In genomic region chr1:174692313-174692712, GRCh38 we compare ENCODE assay signal across 14 cellular contexts.
DNase-seq lines count a peak whose midpoint lies in the region; TF ChIP-seq lines count a peak whose summit lies in the region.
"Had no signal": no experiment of that assay in that cellular context is flagged by ENCODE, and none has a peak within 500 bp of the region (broad histone marks: within the 10 kb centered on the region; RNA-seq: fewer than 3 reads in every experiment).

No MANE protein-coding gene starts in this region.

- intact Hi-C loops in mammary epithelial cell (cut with micrococcal nuclease): no loop called here
- intact Hi-C loops in activated CD4-positive, alpha-beta T cell treated with anti-CD3 and anti-CD28 coated beads, Interleukin-2, amount 10 ng/mL, durations not matched to agents 24 days and 14 days (cut with micrococcal nuclease): no loop called here
- intact Hi-C loops in spleen (cut with DNase I; ENCODE audit: low total_unique reads): no loop called here

- dilution Hi-C loops in mammary epithelial cell (cut with HindIII; ENCODE audit: low sequenced_read_pairs): no loop called here

- DNase-seq in BE2C (no peak), Kasumi-1 (lab: John Stamatoyannopoulos, UW) (peak; percentile 4 to 28), mammary epithelial cell (peak; percentile 5), kidney glomerular epithelial cell (lab: John Stamatoyannopoulos, UW) (peak; percentile 17), GDM1 (lab: John Stamatoyannopoulos, UW) (no peak), WERI-Rb-1 (no peak), spleen (no peak)
- no peak for DNase-seq in activated CD4-positive, alpha-beta T cell treated with anti-CD3 and anti-CD28 coated beads, Interleukin-2, amount 10 ng/mL, durations not matched to agents 24 days and 14 days
- DNase-seq: anterior cingulate cortex; CD4-positive, CD25-positive, alpha-beta regulatory T cell; Right ventricle myocardium superior had no signal

- no peak overlapping the region for H3K27ac Mint-ChIP-seq in activated CD4-positive, alpha-beta T cell treated with anti-CD3 and anti-CD28 coated beads, Interleukin-2, amount 10 ng/mL, durations not matched to agents 24 days and 14 days
- H3K27ac Mint-ChIP-seq: CD4-positive, CD25-positive, alpha-beta regulatory T cell; nephron had no signal

- H3K9me3 ChIP-seq in BE2C: no peaks in the 10 kb centered on the region
- no peaks in the 10 kb centered on the region for H3K9me3 ChIP-seq in mammary epithelial cell (replicated peaks; ENCODE audit: insufficient read depth, low read length)
- H3K9me3 ChIP-seq in WERI-Rb-1 (ENCODE audit: severe bottlenecking): no peaks in the 10 kb centered on the region
- H3K9me3 ChIP-seq in spleen: no peaks in the 10 kb centered on the region
- H3K9me3 ChIP-seq: vagina had no signal

- no peaks in the 10 kb centered on the region for H3K36me3 ChIP-seq in BE2C
- H3K36me3 ChIP-seq in mammary epithelial cell (ENCODE audit: insufficient read depth, low read length): no peaks in the 10 kb centered on the region
- H3K36me3 ChIP-seq in WERI-Rb-1: no peaks in the 10 kb centered on the region
- no peaks in the 10 kb centered on the region for H3K36me3 ChIP-seq in spleen
- H3K36me3 ChIP-seq: vagina had no signal

- no peak overlapping the region for H2AFZ ChIP-seq in mammary epithelial cell (ENCODE audit: low read depth, low read length)

- in situ Hi-C loops in mammary epithelial cell (cut with MboI; ENCODE audit: low sequenced_read_pairs in 2 of 2): no loop called here

- no peak overlapping the region for H3K4me2 ChIP-seq in mammary epithelial cell (ENCODE audit: insufficient read depth, low read depth, low read length)

- H3K4me3 ChIP-seq in BE2C (ENCODE audit: low read depth, low read length) (no peak overlapping the region), mammary epithelial cell (replicated peaks in 1 of 3; ENCODE audit: insufficient read depth in 1 of 3, low read depth in 2 of 3, low read length in 3 of 3) (no peak overlapping the region), WERI-Rb-1 (ENCODE audit: low read depth, low read length) (no peak overlapping the region), spleen (no peak overlapping the region)
- H3K4me3 ChIP-seq: vagina had no signal

- H3K27me3 Mint-ChIP-seq in activated CD4-positive, alpha-beta T cell treated with anti-CD3 and anti-CD28 coated beads, Interleukin-2, amount 10 ng/mL, durations not matched to agents 24 days and 14 days: no peaks in the 10 kb centered on the region
- H3K27me3 Mint-ChIP-seq: CD4-positive, CD25-positive, alpha-beta regulatory T cell had no signal

- H3K27ac ChIP-seq in mammary epithelial cell (ENCODE audit: insufficient read depth, low read depth, low read length) (no peak overlapping the region), WERI-Rb-1 (no peak overlapping the region), spleen (no peak overlapping the region)
- H3K27ac ChIP-seq: vagina, VCaP had no signal

- no peaks in the 10 kb centered on the region for H3K4me1 ChIP-seq in BE2C
- H3K4me1 ChIP-seq in mammary epithelial cell (ENCODE audit: insufficient read depth, low read length): no peaks in the 10 kb centered on the region
- H3K4me1 ChIP-seq in spleen: no peaks in the 10 kb centered on the region
- H3K4me1 ChIP-seq: vagina had no signal

- H3K9ac ChIP-seq in mammary epithelial cell (ENCODE audit: insufficient read depth, low read length): no peak overlapping the region

- H3K79me2 ChIP-seq in mammary epithelial cell (ENCODE audit: insufficient read depth, low read length): no peaks in the 10 kb centered on the region

- peaks cover 3% of the 10 kb centered on the region for H3K9me3 Mint-ChIP-seq in activated CD4-positive, alpha-beta T cell treated with anti-CD3 and anti-CD28 coated beads, Interleukin-2, amount 10 ng/mL, durations not matched to agents 24 days and 14 days

- H4K20me1 ChIP-seq in mammary epithelial cell (ENCODE audit: insufficient read depth, low read length): no peaks in the 10 kb centered on the region

- TF ChIP-seq CTCF in BE2C (IDR thresholded peaks at IDR 0.05; ENCODE audit: low read depth, low read length) (0 out of 2 replicates have a peak, but pooled peaks have one; percentile 12), mammary epithelial cell (conservative IDR thresholded peaks at IDR 0.05 in 1 of 2, IDR thresholded peaks at IDR 0.05 in 1 of 2; ENCODE audit: extremely low read depth in 1 of 2, insufficient read depth in 1 of 2, low read depth in 1 of 2, low read length in 2 of 2) (peak in 1 of 2 donors; percentile 12), WERI-Rb-1 (IDR thresholded peaks at IDR 0.05; ENCODE audit: low read depth, low read length) (no peak), spleen (IDR thresholded peaks at IDR 0.05 in 8 of 11, conservative IDR thresholded peaks at IDR 0.05 in 3 of 11) (no peak)

- H3K36me3 Mint-ChIP-seq in activated CD4-positive, alpha-beta T cell treated with anti-CD3 and anti-CD28 coated beads, Interleukin-2, amount 10 ng/mL, durations not matched to agents 24 days and 14 days (ENCODE audit: low read depth): no peaks in the 10 kb centered on the region

- H3K4me1 Mint-ChIP-seq in activated CD4-positive, alpha-beta T cell treated with anti-CD3 and anti-CD28 coated beads, Interleukin-2, amount 10 ng/mL, durations not matched to agents 24 days and 14 days: no peaks in the 10 kb centered on the region
- H3K4me1 Mint-ChIP-seq: nephron had no signal

- 89% methylated on average over 1 of the region's 1 CpG for WGBS in mammary epithelial cell (ENCODE audit: low coverage, missing lambda C conversion rate)
- 83 to 97% (median 88%) methylated on average over 1 of the region's 1 CpG for WGBS in spleen, 5 donors

- BruUV-seq in mammary epithelial cell (replicated peaks; lab: Mats Ljungman, UMichigan): no TSS peak

- H3K4me3 Mint-ChIP-seq in activated CD4-positive, alpha-beta T cell treated with anti-CD3 and anti-CD28 coated beads, Interleukin-2, amount 10 ng/mL, durations not matched to agents 24 days and 14 days: no peak overlapping the region
- H3K4me3 Mint-ChIP-seq: CD4-positive, CD25-positive, alpha-beta regulatory T cell; nephron had no signal

- H3K27me3 ChIP-seq in BE2C (no peaks in the 10 kb centered on the region), mammary epithelial cell (ENCODE audit: insufficient read depth, low read length) (no peaks in the 10 kb centered on the region), WERI-Rb-1 (ENCODE audit: insufficient read depth, low read depth, severe bottlenecking) (no peaks in the 10 kb centered on the region), spleen (replicated peaks in 1 of 7) (no peaks in the 10 kb centered on the region)
- H3K27me3 ChIP-seq: vagina had no signal

- TF ChIP-seq POLR2A in spleen (IDR thresholded peaks at IDR 0.05): no peak

- CTCF ChIA-PET in mammary epithelial cell (lab: Charles Lee; ENCODE audit: low non-redundant PET): no interaction called here

Comparison
In these comparisons a context has a peak if more than half of its experiments do, and no peak if none do; other contexts are left out.
1. DNase-seq: peak in Kasumi-1 (2 of 2), mammary epithelial cell (single experiment) and kidney glomerular epithelial cell (single experiment); none in BE2C (single experiment), GDM1 (single experiment), WERI-Rb-1 (single experiment), activated CD4-positive, alpha-beta T cell treated with anti-CD3 and anti-CD28 coated beads, Interleukin-2, amount 10 ng/mL, durations not matched to agents 24 days and 14 days (single experiment) and spleen (single experiment).